8 cellular contexts compared by ENCODE assay signal in genomic region chr15:38129531-38130199, GRCh38.
DNase-seq lines count a peak whose midpoint lies in the region; ATAC-seq, FAIRE-seq and TF ChIP-seq lines count a peak whose summit lies in the region.

No MANE protein-coding gene starts in this region.

- FAIRE-seq in bronchial epithelial cell (lab: Jason Lieb, UNC) = peak; percentile 64

- no peak for TF ChIP-seq CTCF in bronchial epithelial cell (IDR thresholded peaks at IDR 0.05; ENCODE audit: insufficient read depth, low read length, severe bottlenecking)

- ATAC-seq in GM21528 (IDR thresholded peaks at IDR 0.05; ENCODE audit: low FRiP score, unreplicated experiment) = peak; percentile 83
- peak; percentile 53 for ATAC-seq in left lobe of liver

- DNase-seq in GF-D8 (lab: John Stamatoyannopoulos, UW) (peak; percentile 19), LHCN-M2 (ENCODE audit: low read depth) (peak; percentile 100), bronchial epithelial cell (ENCODE audit: low read depth) (peak; percentile 91), left lobe of liver (ENCODE audit: low spot score) (no peak), stromal cell of bone marrow (ENCODE audit: low read depth) (peak; percentile 100), HuH-7 (ENCODE audit: low spot score) (no peak)
- no peak for DNase-seq in activated CD4-positive, CD25-positive, alpha-beta regulatory T cell (lab: John Stamatoyannopoulos, UW)

- no peak overlapping the region for H3K4me3 ChIP-seq in bronchial epithelial cell (ENCODE audit: low read depth, low read length)

- H3K36me3 ChIP-seq in bronchial epithelial cell (ENCODE audit: control insufficient read depth, insufficient read depth, low read length) = no peaks in the 10 kb centered on the region

- no peaks in the 10 kb centered on the region for H3K27me3 ChIP-seq in bronchial epithelial cell (ENCODE audit: control insufficient read depth, insufficient read depth, low read length)

Comparison
In these comparisons a context has a peak if more than half of its experiments do, and no peak if none do; other contexts are left out.
1. DNase-seq: peak in GF-D8 (single experiment), LHCN-M2 (single experiment), bronchial epithelial cell (single experiment) and stromal cell of bone marrow (single experiment); none in left lobe of liver (single experiment), HuH-7 (single experiment) and activated CD4-positive, CD25-positive, alpha-beta regulatory T cell (0 of 4).